ENCODE assay signal across 2 cellular contexts in the genomic region with DNA sequence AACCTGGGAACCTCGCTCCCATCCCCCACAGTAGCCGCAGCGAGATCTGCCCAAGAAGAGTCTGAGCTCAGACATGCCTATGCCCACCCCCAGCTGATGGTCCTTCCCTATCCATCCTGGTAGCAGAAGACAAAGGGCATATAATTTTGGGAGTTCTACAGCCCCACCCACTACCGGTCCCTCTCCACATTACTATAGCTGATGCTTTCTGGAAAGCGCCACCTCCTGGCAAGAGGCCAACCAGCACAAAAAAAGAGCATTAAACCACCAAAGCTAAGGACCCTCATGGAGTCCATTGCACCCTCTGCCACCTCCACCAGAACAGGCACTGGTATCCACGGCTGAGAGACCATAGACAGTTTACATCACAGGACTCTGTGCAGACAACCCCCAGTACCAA.
TF ChIP-seq lines count a peak whose summit lies in the region.

No MANE protein-coding gene starts in this region.

TF ChIP-seq in SK-N-SH, 30 proteins besides CTCF, POLR2A, EP300 and RAD21 (continued from another document):
- TF ChIP-seq, protein P1, sequence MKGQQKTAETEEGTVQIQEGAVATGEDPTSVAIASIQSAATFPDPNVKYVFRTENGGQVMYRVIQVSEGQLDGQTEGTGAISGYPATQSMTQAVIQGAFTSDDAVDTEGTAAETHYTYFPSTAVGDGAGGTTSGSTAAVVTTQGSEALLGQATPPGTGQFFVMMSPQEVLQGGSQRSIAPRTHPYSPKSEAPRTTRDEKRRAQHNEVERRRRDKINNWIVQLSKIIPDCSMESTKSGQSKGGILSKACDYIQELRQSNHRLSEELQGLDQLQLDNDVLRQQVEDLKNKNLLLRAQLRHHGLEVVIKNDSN (IDR thresholded peaks at IDR 0.05; ENCODE audit: borderline replicate concordance, low read depth) = no peak
- TF ChIP-seq, protein P2, sequence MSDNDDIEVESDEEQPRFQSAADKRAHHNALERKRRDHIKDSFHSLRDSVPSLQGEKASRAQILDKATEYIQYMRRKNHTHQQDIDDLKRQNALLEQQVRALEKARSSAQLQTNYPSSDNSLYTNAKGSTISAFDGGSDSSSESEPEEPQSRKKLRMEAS (IDR thresholded peaks at IDR 0.05; ENCODE audit: low read depth) = no peak
- TF ChIP-seq TCF12 (IDR thresholded peaks at IDR 0.05) = no peak
- no peak for TF ChIP-seq NRF1 (IDR thresholded peaks at IDR 0.05; ENCODE audit: low read depth, low read length)
- no peak for TF ChIP-seq YY1 (IDR thresholded peaks at IDR 0.05; ENCODE audit: low read depth)
- TF ChIP-seq, protein P3, sequence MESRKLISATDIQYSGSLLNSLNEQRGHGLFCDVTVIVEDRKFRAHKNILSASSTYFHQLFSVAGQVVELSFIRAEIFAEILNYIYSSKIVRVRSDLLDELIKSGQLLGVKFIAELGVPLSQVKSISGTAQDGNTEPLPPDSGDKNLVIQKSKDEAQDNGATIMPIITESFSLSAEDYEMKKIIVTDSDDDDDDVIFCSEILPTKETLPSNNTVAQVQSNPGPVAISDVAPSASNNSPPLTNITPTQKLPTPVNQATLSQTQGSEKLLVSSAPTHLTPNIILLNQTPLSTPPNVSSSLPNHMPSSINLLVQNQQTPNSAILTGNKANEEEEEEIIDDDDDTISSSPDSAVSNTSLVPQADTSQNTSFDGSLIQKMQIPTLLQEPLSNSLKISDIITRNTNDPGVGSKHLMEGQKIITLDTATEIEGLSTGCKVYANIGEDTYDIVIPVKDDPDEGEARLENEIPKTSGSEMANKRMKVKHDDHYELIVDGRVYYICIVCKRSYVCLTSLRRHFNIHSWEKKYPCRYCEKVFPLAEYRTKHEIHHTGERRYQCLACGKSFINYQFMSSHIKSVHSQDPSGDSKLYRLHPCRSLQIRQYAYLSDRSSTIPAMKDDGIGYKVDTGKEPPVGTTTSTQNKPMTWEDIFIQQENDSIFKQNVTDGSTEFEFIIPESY (IDR thresholded peaks at IDR 0.05; ENCODE audit: borderline replicate concordance, low read depth) = no peak
- TF ChIP-seq POLR2AphosphoS5 (IDR thresholded peaks at IDR 0.05; ENCODE audit: low read depth, low read length) = no peak
- TF ChIP-seq SIN3A (IDR thresholded peaks at IDR 0.05; ENCODE audit: borderline replicate concordance, low read depth, low read length) = no peak
- TF ChIP-seq, protein P4, sequence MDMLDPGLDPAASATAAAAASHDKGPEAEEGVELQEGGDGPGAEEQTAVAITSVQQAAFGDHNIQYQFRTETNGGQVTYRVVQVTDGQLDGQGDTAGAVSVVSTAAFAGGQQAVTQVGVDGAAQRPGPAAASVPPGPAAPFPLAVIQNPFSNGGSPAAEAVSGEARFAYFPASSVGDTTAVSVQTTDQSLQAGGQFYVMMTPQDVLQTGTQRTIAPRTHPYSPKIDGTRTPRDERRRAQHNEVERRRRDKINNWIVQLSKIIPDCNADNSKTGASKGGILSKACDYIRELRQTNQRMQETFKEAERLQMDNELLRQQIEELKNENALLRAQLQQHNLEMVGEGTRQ (IDR thresholded peaks at IDR 0.05; ENCODE audit: borderline replicate concordance, low read depth, low read length) = no peak
- TF ChIP-seq, protein P5, sequence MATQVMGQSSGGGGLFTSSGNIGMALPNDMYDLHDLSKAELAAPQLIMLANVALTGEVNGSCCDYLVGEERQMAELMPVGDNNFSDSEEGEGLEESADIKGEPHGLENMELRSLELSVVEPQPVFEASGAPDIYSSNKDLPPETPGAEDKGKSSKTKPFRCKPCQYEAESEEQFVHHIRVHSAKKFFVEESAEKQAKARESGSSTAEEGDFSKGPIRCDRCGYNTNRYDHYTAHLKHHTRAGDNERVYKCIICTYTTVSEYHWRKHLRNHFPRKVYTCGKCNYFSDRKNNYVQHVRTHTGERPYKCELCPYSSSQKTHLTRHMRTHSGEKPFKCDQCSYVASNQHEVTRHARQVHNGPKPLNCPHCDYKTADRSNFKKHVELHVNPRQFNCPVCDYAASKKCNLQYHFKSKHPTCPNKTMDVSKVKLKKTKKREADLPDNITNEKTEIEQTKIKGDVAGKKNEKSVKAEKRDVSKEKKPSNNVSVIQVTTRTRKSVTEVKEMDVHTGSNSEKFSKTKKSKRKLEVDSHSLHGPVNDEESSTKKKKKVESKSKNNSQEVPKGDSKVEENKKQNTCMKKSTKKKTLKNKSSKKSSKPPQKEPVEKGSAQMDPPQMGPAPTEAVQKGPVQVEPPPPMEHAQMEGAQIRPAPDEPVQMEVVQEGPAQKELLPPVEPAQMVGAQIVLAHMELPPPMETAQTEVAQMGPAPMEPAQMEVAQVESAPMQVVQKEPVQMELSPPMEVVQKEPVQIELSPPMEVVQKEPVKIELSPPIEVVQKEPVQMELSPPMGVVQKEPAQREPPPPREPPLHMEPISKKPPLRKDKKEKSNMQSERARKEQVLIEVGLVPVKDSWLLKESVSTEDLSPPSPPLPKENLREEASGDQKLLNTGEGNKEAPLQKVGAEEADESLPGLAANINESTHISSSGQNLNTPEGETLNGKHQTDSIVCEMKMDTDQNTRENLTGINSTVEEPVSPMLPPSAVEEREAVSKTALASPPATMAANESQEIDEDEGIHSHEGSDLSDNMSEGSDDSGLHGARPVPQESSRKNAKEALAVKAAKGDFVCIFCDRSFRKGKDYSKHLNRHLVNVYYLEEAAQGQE (IDR thresholded peaks at IDR 0.05; ENCODE audit: low read depth, low read length) = no peak
- no peak for TF ChIP-seq CHD2 (IDR thresholded peaks at IDR 0.05; ENCODE audit: low read length, partially characterized antibody)

TF ChIP-seq in WTC11, 78 proteins besides CTCF, POLR2A, EP300 and RAD21 (continued from another document):
- TF ChIP-seq, protein P6, sequence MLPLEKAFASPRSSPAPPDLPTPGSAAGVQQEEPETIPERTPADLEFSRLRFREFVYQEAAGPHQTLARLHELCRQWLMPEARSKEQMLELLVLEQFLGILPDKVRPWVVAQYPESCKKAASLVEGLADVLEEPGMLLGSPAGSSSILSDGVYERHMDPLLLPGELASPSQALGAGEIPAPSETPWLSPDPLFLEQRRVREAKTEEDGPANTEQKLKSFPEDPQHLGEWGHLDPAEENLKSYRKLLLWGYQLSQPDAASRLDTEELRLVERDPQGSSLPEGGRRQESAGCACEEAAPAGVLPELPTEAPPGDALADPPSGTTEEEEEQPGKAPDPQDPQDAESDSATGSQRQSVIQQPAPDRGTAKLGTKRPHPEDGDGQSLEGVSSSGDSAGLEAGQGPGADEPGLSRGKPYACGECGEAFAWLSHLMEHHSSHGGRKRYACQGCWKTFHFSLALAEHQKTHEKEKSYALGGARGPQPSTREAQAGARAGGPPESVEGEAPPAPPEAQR (CRISPR knock-in tag; IDR thresholded peaks at IDR 0.05) = no peak
- TF ChIP-seq NFATC4 (CRISPR knock-in tag; IDR thresholded peaks at IDR 0.05) = no peak
- TF ChIP-seq ZNF263 (CRISPR knock-in tag; IDR thresholded peaks at IDR 0.05; ENCODE audit: low read depth) = no peak
- no peak for TF ChIP-seq PRRX2 (CRISPR knock-in tag; IDR thresholded peaks at IDR 0.05)
- no peak for TF ChIP-seq ZNF416 (CRISPR knock-in tag; IDR thresholded peaks at IDR 0.05)
- TF ChIP-seq, protein P7, sequence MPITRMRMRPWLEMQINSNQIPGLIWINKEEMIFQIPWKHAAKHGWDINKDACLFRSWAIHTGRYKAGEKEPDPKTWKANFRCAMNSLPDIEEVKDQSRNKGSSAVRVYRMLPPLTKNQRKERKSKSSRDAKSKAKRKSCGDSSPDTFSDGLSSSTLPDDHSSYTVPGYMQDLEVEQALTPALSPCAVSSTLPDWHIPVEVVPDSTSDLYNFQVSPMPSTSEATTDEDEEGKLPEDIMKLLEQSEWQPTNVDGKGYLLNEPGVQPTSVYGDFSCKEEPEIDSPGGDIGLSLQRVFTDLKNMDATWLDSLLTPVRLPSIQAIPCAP (CRISPR knock-in tag; IDR thresholded peaks at IDR 0.05) = no peak
- TF ChIP-seq, protein P8, sequence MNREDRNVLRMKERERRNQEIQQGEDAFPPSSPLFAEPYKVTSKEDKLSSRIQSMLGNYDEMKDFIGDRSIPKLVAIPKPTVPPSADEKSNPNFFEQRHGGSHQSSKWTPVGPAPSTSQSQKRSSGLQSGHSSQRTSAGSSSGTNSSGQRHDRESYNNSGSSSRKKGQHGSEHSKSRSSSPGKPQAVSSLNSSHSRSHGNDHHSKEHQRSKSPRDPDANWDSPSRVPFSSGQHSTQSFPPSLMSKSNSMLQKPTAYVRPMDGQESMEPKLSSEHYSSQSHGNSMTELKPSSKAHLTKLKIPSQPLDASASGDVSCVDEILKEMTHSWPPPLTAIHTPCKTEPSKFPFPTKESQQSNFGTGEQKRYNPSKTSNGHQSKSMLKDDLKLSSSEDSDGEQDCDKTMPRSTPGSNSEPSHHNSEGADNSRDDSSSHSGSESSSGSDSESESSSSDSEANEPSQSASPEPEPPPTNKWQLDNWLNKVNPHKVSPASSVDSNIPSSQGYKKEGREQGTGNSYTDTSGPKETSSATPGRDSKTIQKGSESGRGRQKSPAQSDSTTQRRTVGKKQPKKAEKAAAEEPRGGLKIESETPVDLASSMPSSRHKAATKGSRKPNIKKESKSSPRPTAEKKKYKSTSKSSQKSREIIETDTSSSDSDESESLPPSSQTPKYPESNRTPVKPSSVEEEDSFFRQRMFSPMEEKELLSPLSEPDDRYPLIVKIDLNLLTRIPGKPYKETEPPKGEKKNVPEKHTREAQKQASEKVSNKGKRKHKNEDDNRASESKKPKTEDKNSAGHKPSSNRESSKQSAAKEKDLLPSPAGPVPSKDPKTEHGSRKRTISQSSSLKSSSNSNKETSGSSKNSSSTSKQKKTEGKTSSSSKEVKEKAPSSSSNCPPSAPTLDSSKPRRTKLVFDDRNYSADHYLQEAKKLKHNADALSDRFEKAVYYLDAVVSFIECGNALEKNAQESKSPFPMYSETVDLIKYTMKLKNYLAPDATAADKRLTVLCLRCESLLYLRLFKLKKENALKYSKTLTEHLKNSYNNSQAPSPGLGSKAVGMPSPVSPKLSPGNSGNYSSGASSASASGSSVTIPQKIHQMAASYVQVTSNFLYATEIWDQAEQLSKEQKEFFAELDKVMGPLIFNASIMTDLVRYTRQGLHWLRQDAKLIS (CRISPR knock-in tag; IDR thresholded peaks at IDR 0.05; ENCODE audit: borderline replicate concordance) = no peak
- no peak for TF ChIP-seq SOX15 (CRISPR knock-in tag; IDR thresholded peaks at IDR 0.05)
- no peak for TF ChIP-seq SMAD3 (CRISPR knock-in tag; IDR thresholded peaks at IDR 0.05; ENCODE audit: borderline replicate concordance)
- TF ChIP-seq, protein P9, sequence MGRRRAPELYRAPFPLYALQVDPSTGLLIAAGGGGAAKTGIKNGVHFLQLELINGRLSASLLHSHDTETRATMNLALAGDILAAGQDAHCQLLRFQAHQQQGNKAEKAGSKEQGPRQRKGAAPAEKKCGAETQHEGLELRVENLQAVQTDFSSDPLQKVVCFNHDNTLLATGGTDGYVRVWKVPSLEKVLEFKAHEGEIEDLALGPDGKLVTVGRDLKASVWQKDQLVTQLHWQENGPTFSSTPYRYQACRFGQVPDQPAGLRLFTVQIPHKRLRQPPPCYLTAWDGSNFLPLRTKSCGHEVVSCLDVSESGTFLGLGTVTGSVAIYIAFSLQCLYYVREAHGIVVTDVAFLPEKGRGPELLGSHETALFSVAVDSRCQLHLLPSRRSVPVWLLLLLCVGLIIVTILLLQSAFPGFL (CRISPR knock-in tag; IDR thresholded peaks at IDR 0.05; ENCODE audit: borderline replicate concordance) = no peak
- TF ChIP-seq TEAD4 (CRISPR knock-in tag; IDR thresholded peaks at IDR 0.05) = no peak
- no peak for TF ChIP-seq ETV6 (CRISPR knock-in tag; IDR thresholded peaks at IDR 0.05)
- TF ChIP-seq EMX1 (CRISPR knock-in tag; IDR thresholded peaks at IDR 0.05) = no peak
- no peak for TF ChIP-seq NFYB (CRISPR knock-in tag; conservative IDR thresholded peaks at IDR 0.05; ENCODE audit: low read depth)
- TF ChIP-seq, protein P10, sequence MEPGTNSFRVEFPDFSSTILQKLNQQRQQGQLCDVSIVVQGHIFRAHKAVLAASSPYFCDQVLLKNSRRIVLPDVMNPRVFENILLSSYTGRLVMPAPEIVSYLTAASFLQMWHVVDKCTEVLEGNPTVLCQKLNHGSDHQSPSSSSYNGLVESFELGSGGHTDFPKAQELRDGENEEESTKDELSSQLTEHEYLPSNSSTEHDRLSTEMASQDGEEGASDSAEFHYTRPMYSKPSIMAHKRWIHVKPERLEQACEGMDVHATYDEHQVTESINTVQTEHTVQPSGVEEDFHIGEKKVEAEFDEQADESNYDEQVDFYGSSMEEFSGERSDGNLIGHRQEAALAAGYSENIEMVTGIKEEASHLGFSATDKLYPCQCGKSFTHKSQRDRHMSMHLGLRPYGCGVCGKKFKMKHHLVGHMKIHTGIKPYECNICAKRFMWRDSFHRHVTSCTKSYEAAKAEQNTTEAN (CRISPR knock-in tag; IDR thresholded peaks at IDR 0.05) = no peak
- no peak for TF ChIP-seq SMAD4 (CRISPR knock-in tag; IDR thresholded peaks at IDR 0.05)
TF ChIP-seq in WTC11: peak in this region for 0.
